In genomic region chr9:134522502-134522848, GRCh38 we compare ENCODE assay signal across 17 cellular contexts.
DNase-seq lines count a peak whose midpoint lies in the region; ATAC-seq lines count a peak whose summit lies in the region.
"Had no signal": no experiment of that assay in that cellular context is flagged by ENCODE, and none has a peak within 500 bp of the region (broad histone marks: within the 10 kb centered on the region; RNA-seq: fewer than 3 reads in every experiment).

No MANE protein-coding gene starts in this region.

- H3K27ac ChIP-seq in trophoblast cell (ENCODE audit: low read depth, low read length) = no peak overlapping the region
- H3K27ac ChIP-seq: C4-2B, HL-60 had no signal

- no peak overlapping the region for H3K4me3 ChIP-seq in H7 (ENCODE audit: insufficient read depth, low read depth, low read length)
- no peak overlapping the region for H3K4me3 ChIP-seq in trophoblast cell (ENCODE audit: low read depth, low read length)

- WGBS in trophoblast cell (ENCODE audit: extremely low coverage, insufficient coverage, insufficient read length) = no CpG with 5 or more reads among the region's 7 CpGs

- peak overlapping the region; percentile 77 for H4K91ac ChIP-seq in trophoblast cell (ENCODE audit: low read depth, low read length)

- no peak overlapping the region for H2AFZ ChIP-seq in trophoblast cell (ENCODE audit: insufficient read depth, low read length, poor library complexity)

- H3K14ac ChIP-seq in trophoblast cell (ENCODE audit: low read length) = peak overlapping the region; percentile 24

- H4K12ac ChIP-seq in trophoblast cell (ENCODE audit: low read depth, low read length) = no peak overlapping the region

- peak overlapping the region; percentile 67 for H2BK120ac ChIP-seq in trophoblast cell (ENCODE audit: insufficient read depth, low read length, poor library complexity)

- peaks cover 10 to 11% of the 10 kb centered on the region in 2 experiments for H3K4me1 ChIP-seq in trophoblast cell (ENCODE audit: control insufficient read depth in 1 of 2, insufficient read depth in 2 of 2, low read length in 2 of 2)
- H3K4me1 ChIP-seq: Caco-2 had no signal

- no peak overlapping the region for H3K23ac ChIP-seq in trophoblast cell (ENCODE audit: low read length)

- H3K27ac Mint-ChIP-seq in stimulated activated naive CD8-positive, alpha-beta T cell treated with anti-CD3 and anti-CD28 coated beads, Interleukin-15, amount 100 ng/mL, for 72 hours = no peak overlapping the region
- H3K27ac Mint-ChIP-seq: CD4-positive, alpha-beta T cell had no signal

- no peak overlapping the region for H3K9ac ChIP-seq in trophoblast cell (ENCODE audit: low read length)

- peaks cover 5% of the 10 kb centered on the region for H3K79me1 ChIP-seq in trophoblast cell (ENCODE audit: low read length)

- H3K79me2 ChIP-seq in trophoblast cell (ENCODE audit: control insufficient read depth, insufficient read depth, low read length, poor library complexity) = no peaks in the 10 kb centered on the region

- no peak overlapping the region for H3K4me3 Mint-ChIP-seq in stimulated activated naive CD8-positive, alpha-beta T cell treated with anti-CD3 and anti-CD28 coated beads, Interleukin-15, amount 100 ng/mL, for 72 hours
- H3K4me3 Mint-ChIP-seq: CD4-positive, alpha-beta T cell had no signal

- H3K4ac ChIP-seq in trophoblast cell (ENCODE audit: low read depth, low read length) = no peak overlapping the region

- H3K4me1 Mint-ChIP-seq in stimulated activated naive CD8-positive, alpha-beta T cell treated with anti-CD3 and anti-CD28 coated beads, Interleukin-15, amount 100 ng/mL, for 72 hours = no peaks in the 10 kb centered on the region

- H3K4me2 ChIP-seq in trophoblast cell (ENCODE audit: low read length) = no peak overlapping the region

- no peak overlapping the region for H3K18ac ChIP-seq in trophoblast cell (ENCODE audit: low read length)

- H4K8ac ChIP-seq in trophoblast cell (ENCODE audit: low read depth, low read length) = no peak overlapping the region

- H3K27me3 ChIP-seq in H7 (ENCODE audit: control insufficient read depth, insufficient read depth, low read length) (no peaks in the 10 kb centered on the region), trophoblast cell (ENCODE audit: insufficient read depth, low read length) (no peaks in the 10 kb centered on the region)

- H2AK5ac ChIP-seq in trophoblast cell (ENCODE audit: low read length) = peak overlapping the region; percentile 36

- peaks cover 7% of the 10 kb centered on the region for H3K9me3 ChIP-seq in trophoblast cell (ENCODE audit: insufficient read depth, low read depth, low read length)

- no peak for ATAC-seq in stimulated activated naive CD8-positive, alpha-beta T cell treated with anti-CD3 and anti-CD28 coated beads, Interleukin-15, amount 100 ng/mL, for 72 hours
- ATAC-seq in GM21786 (IDR thresholded peaks at IDR 0.05; ENCODE audit: unreplicated experiment) = no peak

- no peak overlapping the region for H2BK5ac ChIP-seq in trophoblast cell (ENCODE audit: low read depth, low read length, poor library complexity)

- H3K36me3 ChIP-seq in H7 (replicated peaks; ENCODE audit: control insufficient read depth, insufficient read depth, low read length) (no peaks in the 10 kb centered on the region), trophoblast cell (ENCODE audit: control insufficient read depth in 1 of 2, insufficient read depth in 2 of 2, low read length in 2 of 2) (no peaks in the 10 kb centered on the region)

- peaks cover 9% of the 10 kb centered on the region for H3K27me3 Mint-ChIP-seq in stimulated activated naive CD8-positive, alpha-beta T cell treated with anti-CD3 and anti-CD28 coated beads, Interleukin-15, amount 100 ng/mL, for 72 hours

- peaks cover 0 to 8% of the 10 kb centered on the region in 2 donors for H3K9me3 Mint-ChIP-seq in stimulated activated naive CD8-positive, alpha-beta T cell treated with anti-CD3 and anti-CD28 coated beads, Interleukin-15, amount 100 ng/mL, for 72 hours
- H3K9me3 Mint-ChIP-seq: CD4-positive, alpha-beta T cell had no signal

- peak overlapping the region; percentile 29 for H2BK12ac ChIP-seq in trophoblast cell (ENCODE audit: low read length)

- DNase-seq in H7 (peak; percentile 47), mesenteric fat pad (ENCODE audit: low spot score) (peak; percentile 60), trophoblast cell (no peak), ureter (ENCODE audit: low spot score) (peak; percentile 24), NCI-H146 treated with DMSO at 0.1 percent for 48 hours (lab: John Stamatoyannopoulos, UW; ENCODE audit: unreplicated experiment) (no peak)
- DNase-seq in stimulated activated naive CD8-positive, alpha-beta T cell treated with anti-CD3 and anti-CD28 coated beads, Interleukin-15, amount 100 ng/mL, for 72 hours = no peak
- DNase-seq: ACHN; AML-193; Caco-2; CD4-positive, alpha-beta T cell; DMS153; DMS79; GDM1; HCEC 1CT had no signal

Comparison
In these comparisons a context has a peak if more than half of its experiments do, and no peak if none do; other contexts are left out.
1. DNase-seq: peak in H7 (single experiment), mesenteric fat pad (single experiment) and ureter (single experiment); none in trophoblast cell (0 of 2), NCI-H146 treated with DMSO at 0.1 percent for 48 hours (single experiment) and stimulated activated naive CD8-positive, alpha-beta T cell treated with anti-CD3 and anti-CD28 coated beads, Interleukin-15, amount 100 ng/mL, for 72 hours (0 of 2).